1 cellular context compared by ENCODE assay signal in the genomic region with DNA sequence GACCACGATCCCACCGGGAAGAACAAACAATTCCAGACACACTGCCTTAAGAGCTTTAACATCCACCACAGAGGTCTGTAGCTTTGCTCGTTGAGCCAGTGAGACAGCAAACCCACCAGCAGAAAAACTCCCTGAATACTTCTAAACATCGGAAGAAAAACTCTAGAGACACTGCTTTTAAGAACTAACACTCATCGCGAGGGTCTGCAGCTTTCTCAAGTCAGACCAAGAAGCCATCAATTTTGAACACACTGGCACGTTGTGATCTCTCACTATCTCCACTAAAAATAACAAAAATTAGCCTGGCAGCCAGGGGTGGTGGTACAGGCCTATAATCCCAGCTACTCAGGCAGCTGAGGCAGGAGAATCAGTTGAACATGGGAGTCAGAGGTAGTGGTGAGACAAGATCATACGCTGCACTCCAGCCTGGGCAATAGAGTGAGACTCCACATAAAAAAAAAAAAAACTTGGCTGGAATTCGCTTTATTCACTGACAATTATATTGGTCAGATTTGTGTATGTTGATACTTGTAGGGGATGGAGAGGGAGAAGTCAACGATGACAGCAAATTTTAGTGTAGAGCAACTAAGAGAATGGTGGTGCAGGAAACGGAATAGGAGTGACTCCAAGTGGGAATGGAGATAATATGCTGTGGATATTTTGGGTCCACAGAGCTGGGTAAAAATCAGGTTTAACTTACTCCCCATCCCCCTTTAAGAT.
TF ChIP-seq lines count a peak whose summit lies in the region.

No MANE protein-coding gene starts in this region.

TF ChIP-seq in HepG2, 621 proteins besides CTCF, POLR2A, EP300 and RAD21 (continued from another document and continues in another):
- TF ChIP-seq FOXA1 (IDR thresholded peaks at IDR 0.05) (no peak), FOXA1 (CRISPR knock-in tag; IDR thresholded peaks at IDR 0.05) (no peak), HCFC1 (IDR thresholded peaks at IDR 0.05; ENCODE audit: low read depth, low read length) (no peak), RBAK (CRISPR knock-in tag; IDR thresholded peaks at IDR 0.05) (no peak), REPIN1 (CRISPR knock-in tag; IDR thresholded peaks at IDR 0.05; ENCODE audit: borderline replicate concordance, low read depth) (peak; percentile 16; the same call in 1 of the 2 replicates), GPN1 (CRISPR knock-in tag; IDR thresholded peaks at IDR 0.05; ENCODE audit: borderline replicate concordance) (no peak), SRSF4 (IDR thresholded peaks at IDR 0.05; ENCODE audit: low read depth, low read length, poor library complexity, severe bottlenecking) (no peak), HMGA1 (CRISPR knock-in tag; conservative IDR thresholded peaks at IDR 0.05) (no peak), PHF5A (CRISPR knock-in tag; IDR thresholded peaks at IDR 0.05; ENCODE audit: low read depth, unreplicated experiment) (no peak), TP53 (CRISPR knock-in tag; conservative IDR thresholded peaks at IDR 0.05) (no peak), CEBPG (CRISPR knock-in tag; IDR thresholded peaks at IDR 0.05) (no peak), ZNF629 (CRISPR knock-in tag; conservative IDR thresholded peaks at IDR 0.05) (no peak), ZBTB20 (CRISPR knock-in tag; IDR thresholded peaks at IDR 0.05; ENCODE audit: borderline replicate concordance, low read depth) (no peak), SRY (CRISPR knock-in tag; IDR thresholded peaks at IDR 0.05) (no peak), MBNL3 (CRISPR knock-in tag; conservative IDR thresholded peaks at IDR 0.05) (no peak), SALL1 (CRISPR knock-in tag; IDR thresholded peaks at IDR 0.05) (no peak), ZFP41 (CRISPR knock-in tag; IDR thresholded peaks at IDR 0.05; ENCODE audit: borderline replicate concordance) (no peak), ZSCAN29 (CRISPR knock-in tag; conservative IDR thresholded peaks at IDR 0.05) (no peak), ZNF33B (CRISPR knock-in tag; IDR thresholded peaks at IDR 0.05) (no peak), ATRX (CRISPR knock-in tag; IDR thresholded peaks at IDR 0.05; ENCODE audit: borderline replicate concordance) (no peak), NR2C2 (CRISPR knock-in tag; IDR thresholded peaks at IDR 0.05; ENCODE audit: borderline replicate concordance) (no peak), SMAD3 (CRISPR knock-in tag; IDR thresholded peaks at IDR 0.05) (no peak), MBD4 (IDR thresholded peaks at IDR 0.05; ENCODE audit: borderline replicate concordance, low read length) (0 out of 2 replicates have a peak, but pooled peaks have one; percentile 62), ZNF720 (CRISPR knock-in tag; IDR thresholded peaks at IDR 0.05) (no peak), NONO (IDR thresholded peaks at IDR 0.05) (no peak), NONO (CRISPR knock-in tag; conservative IDR thresholded peaks at IDR 0.05) (no peak), ZNF510 (CRISPR knock-in tag; IDR thresholded peaks at IDR 0.05; ENCODE audit: low read depth) (no peak), ETV6 (CRISPR knock-in tag; conservative IDR thresholded peaks at IDR 0.05) (no peak), NFE2 (CRISPR knock-in tag; IDR thresholded peaks at IDR 0.05) (no peak; the same call in 1 of the 2 replicates), RARA (CRISPR knock-in tag; IDR thresholded peaks at IDR 0.05) (no peak), RNF2 (conservative IDR thresholded peaks at IDR 0.05; ENCODE audit: low read depth) (no peak), AHR (CRISPR knock-in tag; IDR thresholded peaks at IDR 0.05) (no peak), ASH2L (IDR thresholded peaks at IDR 0.05; ENCODE audit: insufficient read length, low read depth, low read length) (no peak), JUN (CRISPR knock-in tag; IDR thresholded peaks at IDR 0.05) (no peak; the same call in 1 of the 2 replicates), ZNF780A (CRISPR knock-in tag; IDR thresholded peaks at IDR 0.05) (no peak), IKZF1 (IDR thresholded peaks at IDR 0.05) (no peak), ZNF12 (CRISPR knock-in tag; IDR thresholded peaks at IDR 0.05) (no peak), ADNP (CRISPR knock-in tag; IDR thresholded peaks at IDR 0.05) (no peak), ZNF383 (CRISPR knock-in tag; IDR thresholded peaks at IDR 0.05; ENCODE audit: borderline replicate concordance) (no peak; the same call in 1 of the 2 replicates)
- TF ChIP-seq, protein P1, sequence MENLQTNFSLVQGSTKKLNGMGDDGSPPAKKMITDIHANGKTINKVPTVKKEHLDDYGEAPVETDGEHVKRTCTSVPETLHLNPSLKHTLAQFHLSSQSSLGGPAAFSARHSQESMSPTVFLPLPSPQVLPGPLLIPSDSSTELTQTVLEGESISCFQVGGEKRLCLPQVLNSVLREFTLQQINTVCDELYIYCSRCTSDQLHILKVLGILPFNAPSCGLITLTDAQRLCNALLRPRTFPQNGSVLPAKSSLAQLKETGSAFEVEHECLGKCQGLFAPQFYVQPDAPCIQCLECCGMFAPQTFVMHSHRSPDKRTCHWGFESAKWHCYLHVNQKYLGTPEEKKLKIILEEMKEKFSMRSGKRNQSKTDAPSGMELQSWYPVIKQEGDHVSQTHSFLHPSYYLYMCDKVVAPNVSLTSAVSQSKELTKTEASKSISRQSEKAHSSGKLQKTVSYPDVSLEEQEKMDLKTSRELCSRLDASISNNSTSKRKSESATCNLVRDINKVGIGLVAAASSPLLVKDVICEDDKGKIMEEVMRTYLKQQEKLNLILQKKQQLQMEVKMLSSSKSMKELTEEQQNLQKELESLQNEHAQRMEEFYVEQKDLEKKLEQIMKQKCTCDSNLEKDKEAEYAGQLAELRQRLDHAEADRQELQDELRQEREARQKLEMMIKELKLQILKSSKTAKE (CRISPR knock-in tag; IDR thresholded peaks at IDR 0.05; ENCODE audit: borderline replicate concordance): no peak
- TF ChIP-seq, protein P2, sequence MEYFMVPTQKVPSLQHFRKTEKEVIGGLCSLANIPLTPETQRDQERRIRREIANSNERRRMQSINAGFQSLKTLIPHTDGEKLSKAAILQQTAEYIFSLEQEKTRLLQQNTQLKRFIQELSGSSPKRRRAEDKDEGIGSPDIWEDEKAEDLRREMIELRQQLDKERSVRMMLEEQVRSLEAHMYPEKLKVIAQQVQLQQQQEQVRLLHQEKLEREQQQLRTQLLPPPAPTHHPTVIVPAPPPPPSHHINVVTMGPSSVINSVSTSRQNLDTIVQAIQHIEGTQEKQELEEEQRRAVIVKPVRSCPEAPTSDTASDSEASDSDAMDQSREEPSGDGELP (IDR thresholded peaks at IDR 0.05; ENCODE audit: borderline replicate concordance, low read depth): 0 out of 2 replicates have a peak, but pooled peaks have one; percentile 3
- TF ChIP-seq, protein P3, sequence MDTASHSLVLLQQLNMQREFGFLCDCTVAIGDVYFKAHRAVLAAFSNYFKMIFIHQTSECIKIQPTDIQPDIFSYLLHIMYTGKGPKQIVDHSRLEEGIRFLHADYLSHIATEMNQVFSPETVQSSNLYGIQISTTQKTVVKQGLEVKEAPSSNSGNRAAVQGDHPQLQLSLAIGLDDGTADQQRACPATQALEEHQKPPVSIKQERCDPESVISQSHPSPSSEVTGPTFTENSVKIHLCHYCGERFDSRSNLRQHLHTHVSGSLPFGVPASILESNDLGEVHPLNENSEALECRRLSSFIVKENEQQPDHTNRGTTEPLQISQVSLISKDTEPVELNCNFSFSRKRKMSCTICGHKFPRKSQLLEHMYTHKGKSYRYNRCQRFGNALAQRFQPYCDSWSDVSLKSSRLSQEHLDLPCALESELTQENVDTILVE (CRISPR knock-in tag; IDR thresholded peaks at IDR 0.05): no peak
- TF ChIP-seq, protein P4, sequence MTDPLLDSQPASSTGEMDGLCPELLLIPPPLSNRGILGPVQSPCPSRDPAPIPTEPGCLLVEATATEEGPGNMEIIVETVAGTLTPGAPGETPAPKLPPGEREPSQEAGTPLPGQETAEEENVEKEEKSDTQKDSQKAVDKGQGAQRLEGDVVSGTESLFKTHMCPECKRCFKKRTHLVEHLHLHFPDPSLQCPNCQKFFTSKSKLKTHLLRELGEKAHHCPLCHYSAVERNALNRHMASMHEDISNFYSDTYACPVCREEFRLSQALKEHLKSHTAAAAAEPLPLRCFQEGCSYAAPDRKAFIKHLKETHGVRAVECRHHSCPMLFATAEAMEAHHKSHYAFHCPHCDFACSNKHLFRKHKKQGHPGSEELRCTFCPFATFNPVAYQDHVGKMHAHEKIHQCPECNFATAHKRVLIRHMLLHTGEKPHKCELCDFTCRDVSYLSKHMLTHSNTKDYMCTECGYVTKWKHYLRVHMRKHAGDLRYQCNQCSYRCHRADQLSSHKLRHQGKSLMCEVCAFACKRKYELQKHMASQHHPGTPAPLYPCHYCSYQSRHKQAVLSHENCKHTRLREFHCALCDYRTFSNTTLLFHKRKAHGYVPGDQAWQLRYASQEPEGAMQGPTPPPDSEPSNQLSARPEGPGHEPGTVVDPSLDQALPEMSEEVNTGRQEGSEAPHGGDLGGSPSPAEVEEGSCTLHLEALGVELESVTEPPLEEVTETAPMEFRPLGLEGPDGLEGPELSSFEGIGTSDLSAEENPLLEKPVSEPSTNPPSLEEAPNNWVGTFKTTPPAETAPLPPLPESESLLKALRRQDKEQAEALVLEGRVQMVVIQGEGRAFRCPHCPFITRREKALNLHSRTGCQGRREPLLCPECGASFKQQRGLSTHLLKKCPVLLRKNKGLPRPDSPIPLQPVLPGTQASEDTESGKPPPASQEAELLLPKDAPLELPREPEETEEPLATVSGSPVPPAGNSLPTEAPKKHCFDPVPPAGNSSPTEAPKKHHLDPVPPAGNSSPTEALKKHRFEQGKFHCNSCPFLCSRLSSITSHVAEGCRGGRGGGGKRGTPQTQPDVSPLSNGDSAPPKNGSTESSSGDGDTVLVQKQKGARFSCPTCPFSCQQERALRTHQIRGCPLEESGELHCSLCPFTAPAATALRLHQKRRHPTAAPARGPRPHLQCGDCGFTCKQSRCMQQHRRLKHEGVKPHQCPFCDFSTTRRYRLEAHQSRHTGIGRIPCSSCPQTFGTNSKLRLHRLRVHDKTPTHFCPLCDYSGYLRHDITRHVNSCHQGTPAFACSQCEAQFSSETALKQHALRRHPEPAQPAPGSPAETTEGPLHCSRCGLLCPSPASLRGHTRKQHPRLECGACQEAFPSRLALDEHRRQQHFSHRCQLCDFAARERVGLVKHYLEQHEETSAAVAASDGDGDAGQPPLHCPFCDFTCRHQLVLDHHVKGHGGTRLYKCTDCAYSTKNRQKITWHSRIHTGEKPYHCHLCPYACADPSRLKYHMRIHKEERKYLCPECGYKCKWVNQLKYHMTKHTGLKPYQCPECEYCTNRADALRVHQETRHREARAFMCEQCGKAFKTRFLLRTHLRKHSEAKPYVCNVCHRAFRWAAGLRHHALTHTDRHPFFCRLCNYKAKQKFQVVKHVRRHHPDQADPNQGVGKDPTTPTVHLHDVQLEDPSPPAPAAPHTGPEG (CRISPR knock-in tag; IDR thresholded peaks at IDR 0.05): no peak
- TF ChIP-seq, protein P5, sequence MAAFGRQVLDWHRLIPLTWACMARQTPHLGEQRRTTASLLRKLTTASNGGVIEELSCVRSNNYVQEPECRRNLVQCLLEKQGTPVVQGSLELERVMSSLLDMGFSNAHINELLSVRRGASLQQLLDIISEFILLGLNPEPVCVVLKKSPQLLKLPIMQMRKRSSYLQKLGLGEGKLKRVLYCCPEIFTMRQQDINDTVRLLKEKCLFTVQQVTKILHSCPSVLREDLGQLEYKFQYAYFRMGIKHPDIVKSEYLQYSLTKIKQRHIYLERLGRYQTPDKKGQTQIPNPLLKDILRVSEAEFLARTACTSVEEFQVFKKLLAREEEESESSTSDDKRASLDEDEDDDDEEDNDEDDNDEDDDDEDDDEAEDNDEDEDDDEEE (CRISPR knock-in tag; IDR thresholded peaks at IDR 0.05): no peak
- TF ChIP-seq, protein P6, sequence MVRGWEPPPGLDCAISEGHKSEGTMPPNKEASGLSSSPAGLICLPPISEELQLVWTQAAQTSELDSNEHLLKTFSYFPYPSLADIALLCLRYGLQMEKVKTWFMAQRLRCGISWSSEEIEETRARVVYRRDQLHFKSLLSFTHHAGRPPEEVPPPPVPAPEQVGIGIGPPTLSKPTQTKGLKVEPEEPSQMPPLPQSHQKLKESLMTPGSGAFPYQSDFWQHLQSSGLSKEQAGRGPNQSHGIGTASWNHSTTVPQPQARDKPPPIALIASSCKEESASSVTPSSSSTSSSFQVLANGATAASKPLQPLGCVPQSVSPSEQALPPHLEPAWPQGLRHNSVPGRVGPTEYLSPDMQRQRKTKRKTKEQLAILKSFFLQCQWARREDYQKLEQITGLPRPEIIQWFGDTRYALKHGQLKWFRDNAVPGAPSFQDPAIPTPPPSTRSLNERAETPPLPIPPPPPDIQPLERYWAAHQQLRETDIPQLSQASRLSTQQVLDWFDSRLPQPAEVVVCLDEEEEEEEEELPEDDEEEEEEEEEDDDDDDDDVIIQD (CRISPR knock-in tag; IDR thresholded peaks at IDR 0.05; ENCODE audit: low read depth): no peak
- TF ChIP-seq, protein P7, sequence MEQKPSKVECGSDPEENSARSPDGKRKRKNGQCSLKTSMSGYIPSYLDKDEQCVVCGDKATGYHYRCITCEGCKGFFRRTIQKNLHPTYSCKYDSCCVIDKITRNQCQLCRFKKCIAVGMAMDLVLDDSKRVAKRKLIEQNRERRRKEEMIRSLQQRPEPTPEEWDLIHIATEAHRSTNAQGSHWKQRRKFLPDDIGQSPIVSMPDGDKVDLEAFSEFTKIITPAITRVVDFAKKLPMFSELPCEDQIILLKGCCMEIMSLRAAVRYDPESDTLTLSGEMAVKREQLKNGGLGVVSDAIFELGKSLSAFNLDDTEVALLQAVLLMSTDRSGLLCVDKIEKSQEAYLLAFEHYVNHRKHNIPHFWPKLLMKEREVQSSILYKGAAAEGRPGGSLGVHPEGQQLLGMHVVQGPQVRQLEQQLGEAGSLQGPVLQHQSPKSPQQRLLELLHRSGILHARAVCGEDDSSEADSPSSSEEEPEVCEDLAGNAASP (CRISPR knock-in tag; IDR thresholded peaks at IDR 0.05; ENCODE audit: borderline replicate concordance): no peak
- TF ChIP-seq, protein P8, sequence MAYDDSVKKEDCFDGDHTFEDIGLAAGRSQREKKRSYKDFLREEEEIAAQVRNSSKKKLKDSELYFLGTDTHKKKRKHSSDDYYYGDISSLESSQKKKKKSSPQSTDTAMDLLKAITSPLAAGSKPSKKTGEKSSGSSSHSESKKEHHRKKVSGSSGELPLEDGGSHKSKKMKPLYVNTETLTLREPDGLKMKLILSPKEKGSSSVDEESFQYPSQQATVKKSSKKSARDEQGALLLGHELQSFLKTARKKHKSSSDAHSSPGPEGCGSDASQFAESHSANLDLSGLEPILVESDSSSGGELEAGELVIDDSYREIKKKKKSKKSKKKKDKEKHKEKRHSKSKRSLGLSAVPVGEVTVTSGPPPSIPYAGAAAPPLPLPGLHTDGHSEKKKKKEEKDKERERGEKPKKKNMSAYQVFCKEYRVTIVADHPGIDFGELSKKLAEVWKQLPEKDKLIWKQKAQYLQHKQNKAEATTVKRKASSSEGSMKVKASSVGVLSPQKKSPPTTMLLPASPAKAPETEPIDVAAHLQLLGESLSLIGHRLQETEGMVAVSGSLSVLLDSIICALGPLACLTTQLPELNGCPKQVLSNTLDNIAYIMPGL (CRISPR knock-in tag; IDR thresholded peaks at IDR 0.05; ENCODE audit: borderline replicate concordance in 1 of 2, low read depth in 1 of 2): peak in 1 of 2 experiments; percentile 4; a peak in 1 of 4 replicates
- TF ChIP-seq, protein P9, sequence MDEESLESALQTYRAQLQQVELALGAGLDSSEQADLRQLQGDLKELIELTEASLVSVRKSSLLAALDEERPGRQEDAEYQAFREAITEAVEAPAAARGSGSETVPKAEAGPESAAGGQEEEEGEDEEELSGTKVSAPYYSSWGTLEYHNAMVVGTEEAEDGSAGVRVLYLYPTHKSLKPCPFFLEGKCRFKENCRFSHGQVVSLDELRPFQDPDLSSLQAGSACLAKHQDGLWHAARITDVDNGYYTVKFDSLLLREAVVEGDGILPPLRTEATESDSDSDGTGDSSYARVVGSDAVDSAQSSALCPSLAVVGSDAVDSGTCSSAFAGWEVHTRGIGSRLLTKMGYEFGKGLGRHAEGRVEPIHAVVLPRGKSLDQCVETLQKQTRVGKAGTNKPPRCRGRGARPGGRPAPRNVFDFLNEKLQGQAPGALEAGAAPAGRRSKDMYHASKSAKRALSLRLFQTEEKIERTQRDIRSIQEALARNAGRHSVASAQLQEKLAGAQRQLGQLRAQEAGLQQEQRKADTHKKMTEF (CRISPR knock-in tag; IDR thresholded peaks at IDR 0.05): no peak
